Comparison of ENCODE assay signal across 1 cellular context in the genomic region with DNA sequence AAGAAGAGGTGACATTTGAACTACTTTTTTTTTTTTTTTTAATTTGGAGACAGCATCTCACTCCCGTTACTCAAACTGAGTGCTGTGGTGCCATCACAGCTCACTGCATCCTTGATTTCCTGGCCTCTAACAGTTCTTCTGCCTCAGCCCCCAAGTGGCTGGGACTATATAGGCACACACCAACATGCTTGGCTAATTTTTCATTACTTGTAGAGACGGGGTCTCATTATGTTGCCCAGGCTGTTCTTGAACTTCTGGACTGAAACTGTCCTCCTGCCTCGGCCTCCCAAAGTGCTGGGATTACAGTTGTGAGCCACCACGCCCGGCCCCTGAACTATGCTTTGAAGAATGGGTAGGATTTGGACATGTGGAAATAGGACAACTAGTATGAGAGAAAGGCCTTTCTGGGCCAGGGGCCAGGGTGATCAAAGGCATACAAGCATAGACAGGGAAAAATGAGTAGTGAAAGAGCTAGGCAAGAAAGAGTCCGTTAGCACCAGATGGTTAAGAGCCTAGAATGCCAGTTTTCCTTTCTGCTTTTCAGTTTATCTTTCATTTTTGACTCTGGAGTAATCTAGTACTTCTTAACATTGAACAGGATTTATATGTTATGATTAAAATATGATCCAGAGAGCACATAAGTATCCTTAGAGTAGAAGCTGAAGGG.
TF ChIP-seq lines count a peak whose summit lies in the region.

No MANE protein-coding gene starts in this region.

TF ChIP-seq in A549, 52 proteins besides CTCF, POLR2A, EP300 and RAD21 (continued from another document):
- no peak for TF ChIP-seq NFE2L2 (conservative IDR thresholded peaks at IDR 0.05; ENCODE audit: low read length)
- TF ChIP-seq, protein P1, sequence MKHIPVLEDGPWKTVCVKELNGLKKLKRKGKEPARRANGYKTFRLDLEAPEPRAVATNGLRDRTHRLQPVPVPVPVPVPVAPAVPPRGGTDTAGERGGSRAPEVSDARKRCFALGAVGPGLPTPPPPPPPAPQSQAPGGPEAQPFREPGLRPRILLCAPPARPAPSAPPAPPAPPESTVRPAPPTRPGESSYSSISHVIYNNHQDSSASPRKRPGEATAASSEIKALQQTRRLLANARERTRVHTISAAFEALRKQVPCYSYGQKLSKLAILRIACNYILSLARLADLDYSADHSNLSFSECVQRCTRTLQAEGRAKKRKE (CRISPR knock-in tag; IDR thresholded peaks at IDR 0.05; ENCODE audit: low read depth) = no peak
- no peak for TF ChIP-seq FOSL2 (IDR thresholded peaks at IDR 0.05)
- TF ChIP-seq FOSL2 (CRISPR knock-in tag; IDR thresholded peaks at IDR 0.05) = no peak
- TF ChIP-seq EHF (CRISPR knock-in tag; IDR thresholded peaks at IDR 0.05) = no peak
- TF ChIP-seq HES2 (IDR thresholded peaks at IDR 0.05) = no peak
- TF ChIP-seq SMC3 (IDR thresholded peaks at IDR 0.05) = no peak
- TF ChIP-seq HEYL (CRISPR knock-in tag; IDR thresholded peaks at IDR 0.05) = no peak
